Comparison of ENCODE assay signal across 16 cellular contexts in genomic region chr1:67825596-67825995, GRCh38. TPM values are rescaled to one million over a fixed set of nuclear protein-coding genes. Genes with fewer than 3 reads are reported as not detected.
DNase-seq lines count a peak whose midpoint lies in the region; ATAC-seq and TF ChIP-seq lines count a peak whose summit lies in the region.
"Had no signal": no experiment of that assay in that cellular context is flagged by ENCODE, and none has a peak within 500 bp of the region (broad histone marks: within the 10 kb centered on the region; RNA-seq: fewer than 3 reads in every experiment).

No MANE protein-coding gene starts in this region.

- no TSS peak for BruUV-seq in IMR-90 (replicated peaks; lab: Mats Ljungman, UMichigan)

- no peak for TF ChIP-seq CTCF in IMR-90 (conservative IDR thresholded peaks at IDR 0.05; ENCODE audit: low read depth, low read length)
- TF ChIP-seq CTCF in esophagus muscularis mucosa (IDR thresholded peaks at IDR 0.05): no peak
- TF ChIP-seq CTCF in osteocyte (IDR thresholded peaks at IDR 0.05): no peak
- no peak for TF ChIP-seq CTCF in breast epithelium (IDR thresholded peaks at IDR 0.05)

- H3K36me3 ChIP-seq in IMR-90 (ENCODE audit: control insufficient read depth, insufficient read depth, low read length): peaks cover 4% of the 10 kb centered on the region
- H3K36me3 ChIP-seq in esophagus muscularis mucosa: peaks cover 0 to 6% (median 0%) of the 10 kb centered on the region in 4 donors
- H3K36me3 ChIP-seq in breast epithelium: no peaks in the 10 kb centered on the region
- H3K36me3 ChIP-seq: BE2C had no signal

- H3K9me3 ChIP-seq in IMR-90 (ENCODE audit: control insufficient read depth, insufficient read depth, low read length) (no peaks in the 10 kb centered on the region), esophagus muscularis mucosa (no peaks in the 10 kb centered on the region), breast epithelium (no peaks in the 10 kb centered on the region)
- H3K9me3 ChIP-seq: BE2C, Caco-2 had no signal

- H3K9me3 Mint-ChIP-seq in osteocyte (ENCODE audit: unreplicated experiment): no peaks in the 10 kb centered on the region
- H3K9me3 Mint-ChIP-seq: CD4-positive, alpha-beta T cell; H9 had no signal

- H2AK9ac ChIP-seq in IMR-90 (replicated peaks; ENCODE audit: low read depth, low read length, poor library complexity): no peak overlapping the region

- H3K9ac ChIP-seq in IMR-90 (ENCODE audit: low read depth, low read length): no peak overlapping the region

- no peaks in the 10 kb centered on the region for H3K36me3 Mint-ChIP-seq in osteocyte (ENCODE audit: unreplicated experiment)

- no peak overlapping the region for H2BK120ac ChIP-seq in IMR-90 (ENCODE audit: low read depth, low read length)

- TF ChIP-seq RAD21 in IMR-90 (IDR thresholded peaks at IDR 0.05; ENCODE audit: low read length): no peak

- H2BK5ac ChIP-seq in IMR-90 (ENCODE audit: low read depth, low read length, poor library complexity, severe bottlenecking): no peak overlapping the region

- H3K56ac ChIP-seq in IMR-90 (ENCODE audit: extremely low read depth, insufficient read depth, low read length): no peak overlapping the region

- H3K27ac ChIP-seq in IMR-90 (ENCODE audit: insufficient read depth, low read length): no peak overlapping the region
- H3K27ac ChIP-seq in esophagus muscularis mucosa (replicated peaks in 1 of 4): peak overlapping the region in 2 of 4 donors; percentile 32 to 79
- no peak overlapping the region for H3K27ac ChIP-seq in breast epithelium

- H3K4me1 ChIP-seq in IMR-90 (ENCODE audit: control insufficient read depth, insufficient read depth, low read length) (peaks cover 6% of the 10 kb centered on the region), esophagus muscularis mucosa (peaks cover 19 to 90% (median 68%) of the 10 kb centered on the region in 4 donors), breast epithelium (no peaks in the 10 kb centered on the region)
- H3K4me1 ChIP-seq: BE2C, Caco-2 had no signal

- no peak overlapping the region for H3K14ac ChIP-seq in IMR-90 (replicated peaks; ENCODE audit: low read depth, low read length)

- no peak overlapping the region for H4K5ac ChIP-seq in IMR-90 (ENCODE audit: low read depth, low read length)

- no peak overlapping the region for H2AFZ ChIP-seq in IMR-90 (replicated peaks; ENCODE audit: low read length, poor library complexity)

- ATAC-seq in IMR-90 (ENCODE audit: low read depth): no peak
- ATAC-seq in GM19452 (IDR thresholded peaks at IDR 0.05; ENCODE audit: unreplicated experiment): no peak
- ATAC-seq: K562 had no signal

- H3K27me3 Mint-ChIP-seq in osteocyte (ENCODE audit: unreplicated experiment): no peaks in the 10 kb centered on the region

- H3K27ac Mint-ChIP-seq in osteocyte (ENCODE audit: unreplicated experiment): peak overlapping the region; percentile 13
- H3K27ac Mint-ChIP-seq: CD4-positive, alpha-beta T cell had no signal

- H3K4me3 ChIP-seq in IMR-90 (ENCODE audit: insufficient read depth, low read depth, low read length) (no peak overlapping the region), esophagus muscularis mucosa (no peak overlapping the region), breast epithelium (no peak overlapping the region)
- H3K4me3 ChIP-seq: K562 had no signal

- TF ChIP-seq POLR2A in IMR-90 (IDR thresholded peaks at IDR 0.05; ENCODE audit: low read depth, low read length) (no peak), esophagus muscularis mucosa (IDR thresholded peaks at IDR 0.05; ENCODE audit: low read depth) (no peak), breast epithelium (IDR thresholded peaks at IDR 0.05) (no peak)

- peaks cover 67% of the 10 kb centered on the region for H4K20me1 ChIP-seq in IMR-90 (ENCODE audit: insufficient read depth, low read length)

- H3K4me3 Mint-ChIP-seq in osteocyte (ENCODE audit: unreplicated experiment): no peak overlapping the region
- H3K4me3 Mint-ChIP-seq: CD4-positive, alpha-beta T cell; H9 had no signal

- H4K91ac ChIP-seq in IMR-90 (ENCODE audit: insufficient read depth, low read depth, low read length): no peak overlapping the region

- H3K23ac ChIP-seq in IMR-90 (ENCODE audit: low read depth, low read length): no peak overlapping the region

- peak overlapping the region; percentile 5; the same call in 1 of the 2 replicates for H3K4me2 ChIP-seq in IMR-90 (ENCODE audit: low read depth, low read length)

- no peak for DNase-seq in IMR-90
- peak; percentile 75 for DNase-seq in esophagus muscularis mucosa (ENCODE audit: extremely low spot score)
- DNase-seq in osteocyte (ENCODE audit: extremely low spot score, unreplicated experiment): no peak
- no peak for DNase-seq in HT-29 (ENCODE audit: low spot score)
- no peak for DNase-seq in breast epithelium (ENCODE audit: low spot score in 2 of 2)
- DNase-seq: ACHN; BE2C; C1 segment of cervical spinal cord; Caco-2; CD4-positive, alpha-beta T cell; DMS153; DMS79; GDM1; H9 had no signal

- no peak overlapping the region for H2BK15ac ChIP-seq in IMR-90 (ENCODE audit: low read depth, low read length)

- H2BK20ac ChIP-seq in IMR-90 (ENCODE audit: low read depth, low read length): no peak overlapping the region

- intact Hi-C loops in IMR-90 (cut with micrococcal nuclease): no loop called here
- intact Hi-C loops in esophagus muscularis mucosa (cut with DNase I): loop anchor here (5.0 kb wide), 1 partner anchor 38 kb away; no protein-coding TSS in a partner anchor
- intact Hi-C loops in breast epithelium (cut with DNase I; ENCODE audit: low total_unique reads): no loop called here

- WGBS in IMR-90 (ENCODE audit: extremely low coverage in 2 of 2, insufficient read length in 1 of 2), 2 experiments: no CpG with 5 or more reads among the region's 4 CpGs
- WGBS in esophagus muscularis mucosa: 88% methylated on average over 4 of the region's 4 CpGs

- H3K27me3 ChIP-seq in IMR-90 (ENCODE audit: control insufficient read depth, insufficient read depth, low read length) (no peaks in the 10 kb centered on the region), esophagus muscularis mucosa (no peaks in the 10 kb centered on the region), breast epithelium (no peaks in the 10 kb centered on the region)
- H3K27me3 ChIP-seq: BE2C had no signal

- H3K79me1 ChIP-seq in IMR-90 (ENCODE audit: low read depth in 1 of 2, low read length in 2 of 2): peaks cover 24 to 79% of the 10 kb centered on the region in 2 experiments

- CTCF ChIA-PET in IMR-90 (lab: Yijun Ruan, JAX): no interaction called here

- dilution Hi-C loops in IMR-90 (cut with HindIII; ENCODE audit: low sequenced_read_pairs, unreplicated experiment): no loop called here

- no peak overlapping the region for H3K4ac ChIP-seq in IMR-90 (ENCODE audit: low read depth, low read length)

- peaks cover 30% of the 10 kb centered on the region for H3K4me1 Mint-ChIP-seq in osteocyte (ENCODE audit: unreplicated experiment)

- no peak overlapping the region for H4K8ac ChIP-seq in IMR-90 (ENCODE audit: low read depth in 2 of 2, low read length in 2 of 2)

- H3K9me1 ChIP-seq in IMR-90 (ENCODE audit: insufficient read depth, low read length): peaks cover 19% of the 10 kb centered on the region

- in situ Hi-C loops in IMR-90 (cut with MboI; ENCODE audit: low sequenced_read_pairs): no loop called here

- POLR2A ChIA-PET in IMR-90 (lab: Charles Lee; ENCODE audit: unreplicated experiment): no interaction called here

- TF ChIP-seq EP300 in esophagus muscularis mucosa (IDR thresholded peaks at IDR 0.05): no peak

- no peak overlapping the region for H3K18ac ChIP-seq in IMR-90 (ENCODE audit: low read depth, low read length)

- H2AK5ac ChIP-seq in IMR-90 (ENCODE audit: low read depth, low read length): no peak overlapping the region

TF ChIP-seq in IMR-90, 13 proteins besides CTCF, POLR2A, EP300 and RAD21:
- TF ChIP-seq CEBPB (IDR thresholded peaks at IDR 0.05; ENCODE audit: low read depth, low read length) (peak; percentile 33; the same call in 1 of the 2 replicates), FOS (IDR thresholded peaks at IDR 0.05; ENCODE audit: low read depth, low read length) (no peak), BHLHE40 (IDR thresholded peaks at IDR 0.05; ENCODE audit: low read depth, low read length) (no peak)
TF ChIP-seq in IMR-90: peak in this region for 1.

RNA-seq across cellular contexts. Expression of gene GNG12, which starts 7.7 kb away (rescaled TPM):
- total RNA-seq in IMR-90 (2012; rRNA removed) (132 and 233 TPM in 2 replicates), esophagus muscularis mucosa (100 to 1,000 TPM; 108 to 118 (median 111) TPM), osteocyte (99.7 and 100 TPM in 2 replicates), breast epithelium (100 to 1,000 TPM in 1 of 3 donors, 10 to 100 TPM in 2; 82.1 to 100 (median 87.5) TPM)
- 74.4 and 92.3 TPM in 2 replicates for polyA plus RNA-seq in IMR-90 (2012; rRNA removed)
- 15.5 and 25.7 TPM in 2 replicates for polyA plus RNA-seq in IMR-90 (2012; cell fraction: cytosol; rRNA removed)
- 4.8 and 43.9 TPM in 2 replicates for polyA plus RNA-seq in IMR-90 (2012; cell fraction: nucleus; rRNA removed; ENCODE audit: low replicate concordance)
- 31.1 and 32.1 TPM in 2 replicates for total RNA-seq in HT-29 (2014; rRNA removed; shearing (Covaris generic))
- total RNA-seq: CD4-positive, alpha-beta T cell had no signal
